Comparison of ENCODE assay signal across 23 cellular contexts in genomic region chrX:41958861-41959260, GRCh38.
"Had no signal": no experiment of that assay in that cellular context is flagged by ENCODE, and none has a peak within 500 bp of the region (broad histone marks: within the 10 kb centered on the region; RNA-seq: fewer than 3 reads in every experiment).

No MANE protein-coding gene starts in this region.

- H3K9me3 ChIP-seq: MG63 had no signal

- H3K4me1 Mint-ChIP-seq: activated naive CD4-positive, alpha-beta T cell treated with anti-CD3 and anti-CD28 coated beads, Interleukin-2, amount 50 U/mL, for 24 hours; T-helper 17 cell had no signal

- H3K4me3 ChIP-seq: cardiac muscle cell, MG63 had no signal

- H3K36me3 Mint-ChIP-seq: activated naive CD4-positive, alpha-beta T cell treated with anti-CD3 and anti-CD28 coated beads, Interleukin-2, amount 50 U/mL, for 24 hours had no signal

- H3K27me3 Mint-ChIP-seq: activated B cell treated with CpG ODN at 0.5 μM for 24 hours; activated naive CD4-positive, alpha-beta T cell treated with anti-CD3 and anti-CD28 coated beads, Interleukin-2, amount 50 U/mL, for 24 hours; T-helper 17 cell had no signal

- H3K4me3 Mint-ChIP-seq: activated B cell treated with CpG ODN at 0.5 μM for 24 hours; activated CD8-positive, alpha-beta T cell treated with anti-CD3 and anti-CD28 coated beads, Interleukin-2, amount 10 ng/mL, durations not matched to agents 7 days and 5 days; activated naive CD4-positive, alpha-beta T cell treated with anti-CD3 and anti-CD28 coated beads, Interleukin-2, amount 50 U/mL, for 24 hours; T-helper 17 cell had no signal

- H3K27ac Mint-ChIP-seq: activated B cell treated with CpG ODN at 0.5 μM for 24 hours; activated CD8-positive, alpha-beta T cell treated with anti-CD3 and anti-CD28 coated beads, Interleukin-2, amount 10 ng/mL, durations not matched to agents 7 days and 5 days; activated naive CD4-positive, alpha-beta T cell treated with anti-CD3 and anti-CD28 coated beads, Interleukin-2, amount 50 U/mL, for 24 hours; T-helper 17 cell had no signal

- H3K36me3 ChIP-seq: brain microvascular endothelial cell, cardiac muscle cell, MG63 had no signal

- ATAC-seq: activated CD8-positive, alpha-beta T cell treated with anti-CD3 and anti-CD28 coated beads, Interleukin-2, amount 10 ng/mL, durations not matched to agents 7 days and 5 days; PC-3; T-helper 17 cell had no signal

- H3K27ac ChIP-seq: brain microvascular endothelial cell, cardiac muscle cell had no signal

- H3K27me3 ChIP-seq: brain microvascular endothelial cell, cardiac muscle cell, MG63 had no signal

- DNase-seq: activated B cell treated with CpG ODN at 0.5 μM for 24 hours; activated CD4-positive, alpha-beta T cell treated with anti-CD3 and anti-CD28 coated beads for 48 hours; activated CD4-positive, alpha-beta T cell treated with anti-CD3 and anti-CD28 coated beads, Interleukin-2, amount 50 U/mL, for 4 hours; activated CD8-positive, alpha-beta memory T cell treated with anti-CD3 and anti-CD28 coated beads, Interleukin-2, amount 50 U/mL, for 48 hours; activated CD8-positive, alpha-beta T cell treated with anti-CD3 and anti-CD28 coated beads, Interleukin-2, amount 10 ng/mL, durations not matched to agents 7 days and 5 days; activated effector memory CD4-positive, alpha-beta T cell treated with Interleukin-2 at 50 U/mL for 16 hours; activated naive CD4-positive, alpha-beta T cell; activated T-cell treated with anti-CD3 and anti-CD28 coated beads, Interleukin-2, amount 50 U/mL, for 1 hour; amygdala; brain microvascular endothelial cell; MG63; NCI-H1105; NCI-H1436 treated with DMSO at 0.1 percent for 48 hours; NCI-H187; NCI-H2081; NCI-H510A treated with DMSO at 0.1 percent for 48 hours; NCI-H69; PC-3; SHP77 treated with DMSO at 0.1 percent for 48 hours; T-helper 17 cell; T-helper 9 cell had no signal

- H3K9me3 Mint-ChIP-seq: activated B cell treated with CpG ODN at 0.5 μM for 24 hours; activated naive CD4-positive, alpha-beta T cell treated with anti-CD3 and anti-CD28 coated beads, Interleukin-2, amount 50 U/mL, for 24 hours had no signal
